ENCODE assay signal across 9 cellular contexts in the genomic region with DNA sequence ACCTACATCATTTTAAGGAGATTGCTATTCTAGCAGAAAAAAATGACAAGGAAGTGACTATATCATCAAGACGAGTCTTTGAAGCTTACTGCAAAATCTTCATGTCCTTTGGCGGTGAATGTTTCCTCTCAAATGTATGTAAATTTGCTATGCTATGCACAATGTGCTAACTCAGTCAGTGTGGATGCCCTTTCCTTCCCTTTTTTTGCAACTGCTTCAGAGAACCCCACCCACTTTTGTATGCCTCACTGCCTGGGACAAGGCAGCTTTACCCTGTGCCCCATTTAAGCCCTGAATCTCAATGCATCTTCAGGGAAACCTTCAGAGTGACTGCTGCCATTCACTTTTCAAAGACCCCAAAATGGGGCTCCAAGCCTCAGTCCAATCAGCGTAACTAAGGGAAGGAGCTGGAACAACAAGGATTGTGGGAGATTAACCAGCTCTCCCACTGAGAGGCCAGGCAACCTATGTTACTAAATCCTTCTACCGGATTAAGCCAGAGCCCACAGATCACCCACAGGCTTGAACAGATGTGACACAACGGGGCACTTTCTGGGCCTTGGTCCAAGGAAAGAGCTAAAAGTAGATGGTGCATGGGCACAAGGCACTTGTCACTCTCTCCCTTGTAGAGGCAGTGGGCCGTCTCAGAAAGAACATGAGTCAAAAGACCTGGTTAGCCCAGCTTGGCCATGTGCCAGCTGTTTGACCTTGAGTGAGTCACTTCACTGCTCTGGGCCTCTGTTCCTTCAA.
DNase-seq lines count a peak whose midpoint lies in the region; ATAC-seq and TF ChIP-seq lines count a peak whose summit lies in the region.
"Had no signal": no experiment of that assay in that cellular context is flagged by ENCODE, and none has a peak within 500 bp of the region (broad histone marks: within the 10 kb centered on the region; RNA-seq: fewer than 3 reads in every experiment).

No MANE protein-coding gene starts in this region.

- intact Hi-C loops in activated T-helper 1 cell treated with anti-CD3 and anti-CD28 coated beads, Interleukin-12 subunit alpha, Interleukin-12 subunit beta, Interleukin-2, Interleukin-4 antibody, amounts not matched to agents 30 ng/mL and 10 ng/mL and 1 ng/mL, durations not matched to agents 14 hours and 24 hours and 36 hours (cut with micrococcal nuclease): no loop called here

- no peak for TF ChIP-seq CTCF in brain (conservative IDR thresholded peaks at IDR 0.05)

- ATAC-seq in memory B cell (ENCODE audit: low read depth) (peak; percentile 100), HG03097 (IDR thresholded peaks at IDR 0.05; ENCODE audit: low FRiP score, unreplicated experiment) (no peak)
- ATAC-seq: stimulated activated effector memory CD8-positive, alpha-beta T cell treated with anti-CD3 and anti-CD28 coated beads, Interleukin-12 subunit alpha, Interleukin-12 subunit beta, amount 100 ng/mL, for 72 hours had no signal

- H3K4me3 Mint-ChIP-seq in brain: no peak overlapping the region
- H3K4me3 Mint-ChIP-seq in memory B cell: peak overlapping the region; percentile 59
- no peak overlapping the region for H3K4me3 Mint-ChIP-seq in activated T-helper 1 cell treated with anti-CD3 and anti-CD28 coated beads, Interleukin-12 subunit alpha, Interleukin-12 subunit beta, Interleukin-2, Interleukin-4 antibody, amounts not matched to agents 30 ng/mL and 10 ng/mL and 1 ng/mL, durations not matched to agents 14 hours and 24 hours and 36 hours
- H3K4me3 Mint-ChIP-seq: stimulated activated effector memory CD8-positive, alpha-beta T cell treated with anti-CD3 and anti-CD28 coated beads, Interleukin-12 subunit alpha, Interleukin-12 subunit beta, amount 100 ng/mL, for 72 hours had no signal

- H3K27ac Mint-ChIP-seq in brain (peak overlapping the region in 4 of 5 experiments; percentile 7 to 84 (median 71)), memory B cell (peak overlapping the region; percentile 71)
- no peak overlapping the region for H3K27ac Mint-ChIP-seq in activated T-helper 1 cell treated with anti-CD3 and anti-CD28 coated beads, Interleukin-12 subunit alpha, Interleukin-12 subunit beta, Interleukin-2, Interleukin-4 antibody, amounts not matched to agents 30 ng/mL and 10 ng/mL and 1 ng/mL, durations not matched to agents 14 hours and 24 hours and 36 hours
- H3K27ac Mint-ChIP-seq: stimulated activated effector memory CD8-positive, alpha-beta T cell treated with anti-CD3 and anti-CD28 coated beads, Interleukin-12 subunit alpha, Interleukin-12 subunit beta, amount 100 ng/mL, for 72 hours had no signal

- H3K9me3 Mint-ChIP-seq in brain (no peaks in the 10 kb centered on the region), memory B cell (no peaks in the 10 kb centered on the region)
- H3K9me3 Mint-ChIP-seq in activated T-helper 1 cell treated with anti-CD3 and anti-CD28 coated beads, Interleukin-12 subunit alpha, Interleukin-12 subunit beta, Interleukin-2, Interleukin-4 antibody, amounts not matched to agents 30 ng/mL and 10 ng/mL and 1 ng/mL, durations not matched to agents 14 hours and 24 hours and 36 hours: no peaks in the 10 kb centered on the region

- H3K4me1 Mint-ChIP-seq in brain: peaks cover 21% of the 10 kb centered on the region
- H3K4me1 Mint-ChIP-seq in memory B cell: peaks cover 25% of the 10 kb centered on the region
- no peaks in the 10 kb centered on the region for H3K4me1 Mint-ChIP-seq in activated T-helper 1 cell treated with anti-CD3 and anti-CD28 coated beads, Interleukin-12 subunit alpha, Interleukin-12 subunit beta, Interleukin-2, Interleukin-4 antibody, amounts not matched to agents 30 ng/mL and 10 ng/mL and 1 ng/mL, durations not matched to agents 14 hours and 24 hours and 36 hours (ENCODE audit: low read depth)
- H3K4me1 Mint-ChIP-seq: stimulated activated effector memory CD8-positive, alpha-beta T cell treated with anti-CD3 and anti-CD28 coated beads, Interleukin-12 subunit alpha, Interleukin-12 subunit beta, amount 100 ng/mL, for 72 hours had no signal

- DNase-seq in COLO668 (lab: John Stamatoyannopoulos, UW; ENCODE audit: unreplicated experiment): peak; percentile 82
- DNase-seq in NCI-H2029 treated with DMSO at 0.1 percent for 48 hours (lab: John Stamatoyannopoulos, UW): peak; percentile 62
- peak; percentile 26 to 62 for DNase-seq in memory B cell (ENCODE audit: low spot score in 2 of 2)
- no peak for DNase-seq in activated gamma-delta T cell (lab: John Stamatoyannopoulos, UW)
- no peak for DNase-seq in HuH-7 (ENCODE audit: low spot score)
- no peak for DNase-seq in activated T-helper 1 cell treated with anti-CD3 and anti-CD28 coated beads, Interleukin-12 subunit alpha, Interleukin-12 subunit beta, Interleukin-2, Interleukin-4 antibody, amounts not matched to agents 30 ng/mL and 10 ng/mL and 1 ng/mL, durations not matched to agents 14 hours and 24 hours and 36 hours (ENCODE audit: low spot score)

- H3K27me3 Mint-ChIP-seq in brain (peaks cover 3% of the 10 kb centered on the region), memory B cell (no peaks in the 10 kb centered on the region)
- H3K27me3 Mint-ChIP-seq in activated T-helper 1 cell treated with anti-CD3 and anti-CD28 coated beads, Interleukin-12 subunit alpha, Interleukin-12 subunit beta, Interleukin-2, Interleukin-4 antibody, amounts not matched to agents 30 ng/mL and 10 ng/mL and 1 ng/mL, durations not matched to agents 14 hours and 24 hours and 36 hours (ENCODE audit: insufficient read depth): peaks cover 2% of the 10 kb centered on the region

- H3K36me3 Mint-ChIP-seq in brain (no peaks in the 10 kb centered on the region), memory B cell (peaks cover 2% of the 10 kb centered on the region)
- H3K36me3 Mint-ChIP-seq in activated T-helper 1 cell treated with anti-CD3 and anti-CD28 coated beads, Interleukin-12 subunit alpha, Interleukin-12 subunit beta, Interleukin-2, Interleukin-4 antibody, amounts not matched to agents 30 ng/mL and 10 ng/mL and 1 ng/mL, durations not matched to agents 14 hours and 24 hours and 36 hours (ENCODE audit: low read depth): no peaks in the 10 kb centered on the region
- H3K36me3 Mint-ChIP-seq: stimulated activated effector memory CD8-positive, alpha-beta T cell treated with anti-CD3 and anti-CD28 coated beads, Interleukin-12 subunit alpha, Interleukin-12 subunit beta, amount 100 ng/mL, for 72 hours had no signal

Comparison
In these comparisons a context has a peak if more than half of its experiments do, and no peak if none do; other contexts are left out.
1. DNase-seq: peak in COLO668 (single experiment), NCI-H2029 treated with DMSO at 0.1 percent for 48 hours (single experiment) and memory B cell (2 of 2); none in activated gamma-delta T cell (single experiment), HuH-7 (single experiment) and activated T-helper 1 cell treated with anti-CD3 and anti-CD28 coated beads, Interleukin-12 subunit alpha, Interleukin-12 subunit beta, Interleukin-2, Interleukin-4 antibody, amounts not matched to agents 30 ng/mL and 10 ng/mL and 1 ng/mL, durations not matched to agents 14 hours and 24 hours and 36 hours (single experiment).